In genomic region chr14:24123465-24124417, GRCh38 we compare ENCODE assay signal across 14 cellular contexts. TPM values are rescaled to one million over a fixed set of nuclear protein-coding genes. Genes with fewer than 3 reads are reported as not detected.
DNase-seq lines count a peak whose midpoint lies in the region; ATAC-seq and TF ChIP-seq lines count a peak whose summit lies in the region.
"Had no signal": no experiment of that assay in that cellular context is flagged by ENCODE, and none has a peak within 500 bp of the region (broad histone marks: within the 10 kb centered on the region; RNA-seq: fewer than 3 reads in every experiment).

No MANE protein-coding gene starts in this region.

- no peak overlapping the region for H4K91ac ChIP-seq in H9 (ENCODE audit: insufficient read length, low read depth, low read length)

- no peak for TF ChIP-seq CTCF in H9 (conservative IDR thresholded peaks at IDR 0.05)

- H3T11ph ChIP-seq in H9 (ENCODE audit: low read length), result no peak overlapping the region

- no peak overlapping the region for H3K9ac ChIP-seq in H9 (ENCODE audit: extremely low read depth, insufficient read length, low read length)

- H2BK12ac ChIP-seq in H9 (ENCODE audit: insufficient read length, low read depth, low read length), result no peak overlapping the region

- no peak overlapping the region for H3K23ac ChIP-seq in H9 (ENCODE audit: insufficient read length, low read depth, low read length)

- no peaks in the 10 kb centered on the region for H3K9me3 Mint-ChIP-seq in immature natural killer cell
- H3K9me3 Mint-ChIP-seq in H9, result no peaks in the 10 kb centered on the region

- in situ Hi-C loops in KBM-7 (cut with MboI; ENCODE audit: low pct_unique_long_range_greater_than_20kb, low sequenced_read_pairs), result no loop called here

- no peak overlapping the region for H3K4ac ChIP-seq in H9 (ENCODE audit: low read depth, low read length)

- DNase-seq in ELF-1 (ENCODE audit: low read depth, low spot score) (peak; percentile 40), immature natural killer cell (no peak), KBM-7 (no peak), H9 (no peak), MG63 (no peak)
- DNase-seq: activated CD4-positive, alpha-beta T cell treated with anti-CD3 and anti-CD28 coated beads for 36 hours; effector CD8-positive, alpha-beta T cell; head of caudate nucleus; NCI-H510A treated with DMSO at 0.1 percent for 48 hours; testis had no signal

- H2AK5ac ChIP-seq in H9 (ENCODE audit: insufficient read length, low read length), result no peak overlapping the region

- H3K4me3 Mint-ChIP-seq in immature natural killer cell (no peak overlapping the region), H9 (no peak overlapping the region)
- H3K4me3 Mint-ChIP-seq: activated CD4-positive, alpha-beta T cell treated with anti-CD3 and anti-CD28 coated beads for 36 hours had no signal

- H3K4me1 Mint-ChIP-seq in immature natural killer cell (peaks cover 0 to under 1% of the 10 kb centered on the region in 2 donors), H9 (no peaks in the 10 kb centered on the region)

- no CpG with 5 or more reads among the region's 9 CpGs for WGBS in H9 (ENCODE audit: extremely low coverage, insufficient read length, low lambda C conversion rate)

- H3K4me3 ChIP-seq in MG63, result no peak overlapping the region
- H3K4me3 ChIP-seq: SJSA1, testis had no signal

- TF ChIP-seq POLR2A in GM19193 (IDR thresholded peaks at IDR 0.05; ENCODE audit: extremely low read depth, insufficient read depth, insufficient read length), result peak; percentile 16

- no peak overlapping the region for H2BK120ac ChIP-seq in H9 (ENCODE audit: low read depth, low read length, poor library complexity, severe bottlenecking)

- ATAC-seq in HG03196 (IDR thresholded peaks at IDR 0.05; ENCODE audit: unreplicated experiment) (peak; percentile 45), HG03571 (IDR thresholded peaks at IDR 0.05; ENCODE audit: unreplicated experiment) (no peak)
- ATAC-seq: activated CD4-positive, alpha-beta T cell treated with anti-CD3 and anti-CD28 coated beads for 36 hours had no signal

- H4K5ac ChIP-seq in H9 (ENCODE audit: insufficient read length, low read depth, low read length), result no peak overlapping the region

- H3K56ac ChIP-seq in H9 (ENCODE audit: insufficient read length, low read depth, low read length), result no peak overlapping the region

- no peaks in the 10 kb centered on the region for H3K23me2 ChIP-seq in H9 (ENCODE audit: insufficient read length, low read depth, low read length, poor library complexity, severe bottlenecking)

- H3K14ac ChIP-seq in H9 (ENCODE audit: insufficient read depth, low read length), result no peak overlapping the region

- H3K79me2 ChIP-seq in H9 (ENCODE audit: insufficient read depth, low read length), result no peaks in the 10 kb centered on the region

- peaks cover 12 to 48% (median 20%) of the 10 kb centered on the region in 3 donors for H3K36me3 Mint-ChIP-seq in immature natural killer cell
- H3K36me3 Mint-ChIP-seq in H9 (ENCODE audit: insufficient read depth in 1 of 3, low read depth in 3 of 3), result peaks cover 16 to 51% (median 43%) of the 10 kb centered on the region in 3 experiments; a peak in 6 of 7 replicates

- H3K27me3 ChIP-seq in H9 (ENCODE audit: insufficient read depth, low read length) (no peaks in the 10 kb centered on the region), MG63 (no peaks in the 10 kb centered on the region)
- H3K27me3 ChIP-seq: SJSA1, testis had no signal

- H2BK5ac ChIP-seq in H9 (ENCODE audit: insufficient read length, low read length), result no peak overlapping the region

- no peak overlapping the region for H3K4me2 ChIP-seq in H9 (ENCODE audit: insufficient read depth, insufficient read length, low read length)

- no peaks in the 10 kb centered on the region for H3K79me1 ChIP-seq in H9 (ENCODE audit: insufficient read depth, low read depth, low read length, poor library complexity, severe bottlenecking)

- H3K9me3 ChIP-seq in H9 (ENCODE audit: control insufficient read depth, low read depth, low read length) (no peaks in the 10 kb centered on the region), MG63 (no peaks in the 10 kb centered on the region)
- H3K9me3 ChIP-seq: SJSA1, testis had no signal

- peaks cover 0 to 1% (median 0%) of the 10 kb centered on the region in 3 donors for H3K27me3 Mint-ChIP-seq in immature natural killer cell (ENCODE audit: low read depth in 3 of 3)
- H3K27me3 Mint-ChIP-seq in H9 (ENCODE audit: low read depth), result no peaks in the 10 kb centered on the region
- H3K27me3 Mint-ChIP-seq: activated CD4-positive, alpha-beta T cell treated with anti-CD3 and anti-CD28 coated beads for 36 hours had no signal

- H2BK15ac ChIP-seq in H9 (ENCODE audit: low read depth, low read length), result no peak overlapping the region

- no peaks in the 10 kb centered on the region for H4K20me1 ChIP-seq in H9 (ENCODE audit: control insufficient read depth, insufficient read depth, insufficient read length)

- H3K4me1 ChIP-seq in H9 (ENCODE audit: insufficient read depth, low read length), result no peaks in the 10 kb centered on the region
- H3K4me1 ChIP-seq: SJSA1, testis had no signal

- H3K18ac ChIP-seq in H9 (ENCODE audit: insufficient read length, low read depth, low read length), result no peak overlapping the region

- H3K27ac Mint-ChIP-seq in immature natural killer cell, result peak overlapping the region in 4 of 6 donors; percentile 7 to 73 (median 26)
- no peak overlapping the region for H3K27ac Mint-ChIP-seq in H9
- H3K27ac Mint-ChIP-seq: activated CD4-positive, alpha-beta T cell treated with anti-CD3 and anti-CD28 coated beads for 36 hours had no signal

- H3K36me3 ChIP-seq in MG63, result no peaks in the 10 kb centered on the region

- no peak overlapping the region for H4K8ac ChIP-seq in H9 (replicated peaks; ENCODE audit: insufficient read length, low read depth, low read length)

- H2BK20ac ChIP-seq in H9 (ENCODE audit: low read depth, low read length, poor library complexity, severe bottlenecking), result no peak overlapping the region

- H3K27ac ChIP-seq in H9 (ENCODE audit: insufficient read length, low read depth, low read length), result no peak overlapping the region
- H3K27ac ChIP-seq: SJSA1, testis had no signal

- H2AFZ ChIP-seq in H9 (ENCODE audit: low read length), result no peak overlapping the region

RNA-seq across cellular contexts. Expression of gene FITM1, which starts 6.7 kb away (rescaled TPM):
- under 1 TPM; 0.28 to 0.90 (median 0.85) TPM for polyA plus RNA-seq in immature natural killer cell
- 0.31 and 0.72 TPM in 2 replicates for total RNA-seq in H9 (2021)
- total RNA-seq in MG63 (2014; rRNA removed; shearing (Covaris generic); ENCODE audit: low replicate concordance), result 0.79 TPM in 1 of 2 replicates, not detected in the other
- total RNA-seq: SJSA1 had no signal

RNA-seq across cellular contexts. Expression of gene NRL, which starts 9.0 kb away (rescaled TPM):
- 1 to 10 TPM; 2.8 to 4.1 (median 3.0) TPM for polyA plus RNA-seq in immature natural killer cell
- total RNA-seq in H9 (2021), result 2.2 and 2.5 TPM in 2 replicates
- total RNA-seq in MG63 (2014; rRNA removed; shearing (Covaris generic); ENCODE audit: low replicate concordance), result 1.9 and 4.9 TPM in 2 replicates

RNA-seq across cellular contexts. Expression of gene DCAF11, which starts 9.2 kb away (rescaled TPM):
- polyA plus RNA-seq in immature natural killer cell, result 100 to 1,000 TPM in 1 of 3 donors, 10 to 100 TPM in 2; 91.1 to 129 (median 98.2) TPM
- total RNA-seq in H9 (2021), result 73.4 and 74.3 TPM in 2 replicates
- total RNA-seq in MG63 (2014; rRNA removed; shearing (Covaris generic); ENCODE audit: low replicate concordance), result 22.7 and 64.7 TPM in 2 replicates

RNA-seq across cellular contexts. Expression of gene PSME1, which starts 12.3 kb away (rescaled TPM):
- polyA plus RNA-seq in immature natural killer cell, result 1,000 to 10,000 TPM; 1,115 to 1,243 (median 1,240) TPM
- 109 TPM in 2 replicates for total RNA-seq in H9 (2021)
- 37.5 and 39.3 TPM in 2 replicates for total RNA-seq in MG63 (2014; rRNA removed; shearing (Covaris generic); ENCODE audit: low replicate concordance)

RNA-seq across cellular contexts. Expression of gene EMC9, which starts 17.6 kb away (rescaled TPM):
- polyA plus RNA-seq in immature natural killer cell, result 10 to 100 TPM; 14.2 to 19.0 (median 17.6) TPM
- 52.9 and 55.9 TPM in 2 replicates for total RNA-seq in H9 (2021)
- total RNA-seq in MG63 (2014; rRNA removed; shearing (Covaris generic); ENCODE audit: low replicate concordance), result 7.2 and 15.7 TPM in 2 replicates

Comparison
In these comparisons a context has a peak if more than half of its experiments do, and no peak if none do; other contexts are left out.
1. H3K27ac Mint-ChIP-seq: peak in immature natural killer cell (4 of 6); none in H9 (0 of 3).